ENCODE assay signal across 25 cellular contexts in the genomic region with DNA sequence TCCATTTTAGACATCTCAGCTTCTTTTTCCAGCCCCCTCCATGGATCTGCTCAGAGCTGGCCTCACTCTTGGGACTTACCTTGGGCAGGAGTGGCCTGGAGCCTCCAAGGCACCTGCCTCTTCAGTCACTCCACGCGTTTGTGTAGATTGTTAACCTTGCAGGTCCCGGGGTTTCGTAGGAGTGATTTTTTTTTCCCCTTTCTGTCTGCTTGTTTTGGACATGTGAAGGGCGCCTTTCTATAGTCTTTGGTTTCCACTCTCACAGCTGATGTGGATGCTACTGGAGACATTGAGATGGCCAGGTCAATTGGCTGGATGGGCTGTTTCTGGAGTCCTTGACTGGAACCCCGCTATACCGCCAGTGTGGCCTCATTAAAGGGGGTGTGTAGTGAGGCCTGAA. TPM values are rescaled to one million over a fixed set of nuclear protein-coding genes. Genes with fewer than 3 reads are reported as not detected.
DNase-seq lines count a peak whose midpoint lies in the region; ATAC-seq and TF ChIP-seq lines count a peak whose summit lies in the region.
"Had no signal": no experiment of that assay in that cellular context is flagged by ENCODE, and none has a peak within 500 bp of the region (broad histone marks: within the 10 kb centered on the region; RNA-seq: fewer than 3 reads in every experiment).

No MANE protein-coding gene starts in this region.

- no peak for ATAC-seq in activated CD8-positive, alpha-beta memory T cell treated with anti-CD3 and anti-CD28 coated beads, Interleukin-2, amount 10 ng/mL, durations not matched to agents 7 days and 5 days
- ATAC-seq in HG03175 (IDR thresholded peaks at IDR 0.05; ENCODE audit: unreplicated experiment), result no peak
- ATAC-seq in psoas muscle, result no peak
- ATAC-seq: activated T-cell treated with anti-CD3 and anti-CD28 coated beads, Interleukin-2, amount 50 U/mL, for 72 hours; stimulated activated naive CD8-positive, alpha-beta T cell treated with anti-CD3 and anti-CD28 coated beads, Interleukin-15, Interleukin-2, amounts not matched to agents 100 U/mL and 50 U/mL, for 24 hours had no signal

- H3K27me3 ChIP-seq in SJCRH30, result no peaks in the 10 kb centered on the region
- peaks cover 0 to 5% (median 0%) of the 10 kb centered on the region in 3 experiments for H3K27me3 ChIP-seq in neuronal stem cell (ENCODE audit: control insufficient read depth in 3 of 3, insufficient read depth in 3 of 3, low read depth in 1 of 3, low read length in 3 of 3)
- no peaks in the 10 kb centered on the region for H3K27me3 ChIP-seq in psoas muscle (ENCODE audit: insufficient read depth in 3 of 3, low read length in 2 of 3)
- H3K27me3 ChIP-seq: neutrophil, testis had no signal

- peaks cover 8% of the 10 kb centered on the region for H3K36me3 Mint-ChIP-seq in activated CD8-positive, alpha-beta memory T cell treated with anti-CD3 and anti-CD28 coated beads, Interleukin-2, amount 10 ng/mL, durations not matched to agents 7 days and 5 days
- H3K36me3 Mint-ChIP-seq in HFFc6 (ENCODE audit: low read depth), result no peaks in the 10 kb centered on the region; the same call in 1 of the 2 replicates

- intact Hi-C loops in psoas muscle (cut with DNase I), result no loop called here

- no peak overlapping the region for H3K14ac ChIP-seq in neuronal stem cell (ENCODE audit: low read length)

- no peak overlapping the region for H3K4me2 ChIP-seq in neuronal stem cell (ENCODE audit: insufficient read depth, low read length, poor library complexity, severe bottlenecking)

- no peak overlapping the region for H3K4ac ChIP-seq in neuronal stem cell (ENCODE audit: low read length)

- peaks cover 41% of the 10 kb centered on the region for H3K4me1 ChIP-seq in SJCRH30
- peaks cover 11 to 19% of the 10 kb centered on the region in 2 donors for H3K4me1 ChIP-seq in neuronal stem cell (ENCODE audit: control insufficient read depth in 2 of 2, insufficient read depth in 1 of 2, low read depth in 1 of 2, low read length in 2 of 2)
- H3K4me1 ChIP-seq in psoas muscle, result peaks cover 16% of the 10 kb centered on the region

- H2BK12ac ChIP-seq in neuronal stem cell (ENCODE audit: low read length), result no peak overlapping the region

- no peak overlapping the region for H2AK5ac ChIP-seq in neuronal stem cell (ENCODE audit: low read depth, low read length)

- H3K9me3 ChIP-seq in SJCRH30 (replicated peaks) (no peaks in the 10 kb centered on the region), neuronal stem cell (replicated peaks in 1 of 2; ENCODE audit: control insufficient read depth in 2 of 2, insufficient read depth in 1 of 2, low read depth in 1 of 2, low read length in 2 of 2) (no peaks in the 10 kb centered on the region), psoas muscle (no peaks in the 10 kb centered on the region)
- H3K9me3 ChIP-seq: neutrophil, prostate gland, testis had no signal

- no peak overlapping the region for H3K18ac ChIP-seq in neuronal stem cell (ENCODE audit: low read length)

- peaks cover 8% of the 10 kb centered on the region for H3K27me3 Mint-ChIP-seq in activated CD8-positive, alpha-beta memory T cell treated with anti-CD3 and anti-CD28 coated beads, Interleukin-2, amount 10 ng/mL, durations not matched to agents 7 days and 5 days
- H3K27me3 Mint-ChIP-seq in HFFc6 (ENCODE audit: insufficient read depth), result peaks cover 18% of the 10 kb centered on the region

- CTCF ChIA-PET in activated CD8-positive, alpha-beta memory T cell treated with anti-CD3 and anti-CD28 coated beads, Interleukin-2, amount 10 ng/mL, durations not matched to agents 7 days and 5 days (lab: Charles Lee), result interaction anchor here (0.7 kb wide), 1 partner anchor 20 kb away, joined by 3 read pairs; no protein-coding TSS in a partner anchor

- H4K91ac ChIP-seq in neuronal stem cell (ENCODE audit: low read depth, low read length, poor library complexity), result no peak overlapping the region

- H3K9ac ChIP-seq in neuronal stem cell (ENCODE audit: low read depth, low read length, poor library complexity), result no peak overlapping the region

- H3K36me3 ChIP-seq in SJCRH30, result peaks cover 5% of the 10 kb centered on the region
- H3K36me3 ChIP-seq in neuronal stem cell (replicated peaks in 1 of 2; ENCODE audit: control insufficient read depth in 2 of 2, insufficient read depth in 2 of 2, low read length in 2 of 2), result peaks cover 0 to 6% of the 10 kb centered on the region in 2 donors
- peaks cover 0 to 11% of the 10 kb centered on the region in 2 donors for H3K36me3 ChIP-seq in psoas muscle (ENCODE audit: insufficient read depth in 1 of 2, low read depth in 1 of 2)
- H3K36me3 ChIP-seq: prostate gland had no signal

- no peak for TF ChIP-seq CTCF in psoas muscle (IDR thresholded peaks at IDR 0.05)
- TF ChIP-seq CTCF in HFFc6 (IDR thresholded peaks at IDR 0.05), result no peak

- H3K4me3 Mint-ChIP-seq in activated CD8-positive, alpha-beta memory T cell treated with anti-CD3 and anti-CD28 coated beads, Interleukin-2, amount 10 ng/mL, durations not matched to agents 7 days and 5 days, result peak overlapping the region; percentile 28
- no peak overlapping the region for H3K4me3 Mint-ChIP-seq in HFFc6

- H2BK120ac ChIP-seq in neuronal stem cell (ENCODE audit: low read depth, low read length), result no peak overlapping the region

- no peak overlapping the region for H3K4me3 ChIP-seq in SJCRH30
- no peak overlapping the region for H3K4me3 ChIP-seq in neuronal stem cell (ENCODE audit: low read length in 2 of 2)
- H3K4me3 ChIP-seq in psoas muscle, result no peak overlapping the region
- H3K4me3 ChIP-seq: prostate gland, testis had no signal

- H4K8ac ChIP-seq in neuronal stem cell (ENCODE audit: low read depth, low read length), result no peak overlapping the region

- peak overlapping the region; percentile 27 for H2AFZ ChIP-seq in neuronal stem cell (ENCODE audit: low read length)

- H3K23ac ChIP-seq in neuronal stem cell (ENCODE audit: low read depth, low read length, poor library complexity), result no peak overlapping the region

- H3K27ac ChIP-seq in SJCRH30 (peak overlapping the region; percentile 70), epithelial cell of prostate (peak overlapping the region; percentile 46), neuronal stem cell (replicated peaks; ENCODE audit: low read length) (no peak overlapping the region), psoas muscle (no peak overlapping the region)
- H3K27ac ChIP-seq: neutrophil, prostate gland, testis had no signal

- no CpG with 5 or more reads among the region's 7 CpGs for WGBS in neuronal stem cell (ENCODE audit: extremely low coverage in 2 of 2, insufficient read length in 2 of 2, insufficient replicate concordance in 1 of 2), 2 donors
- WGBS in psoas muscle, 3 donors, result 84 to 90% (median 87%) methylated on average over 7 of the region's 7 CpGs

- H2BK15ac ChIP-seq in neuronal stem cell (ENCODE audit: low read length), result no peak overlapping the region

- H2BK5ac ChIP-seq in neuronal stem cell (ENCODE audit: low read length), result no peak overlapping the region

- peaks cover 21% of the 10 kb centered on the region for H3K4me1 Mint-ChIP-seq in activated CD8-positive, alpha-beta memory T cell treated with anti-CD3 and anti-CD28 coated beads, Interleukin-2, amount 10 ng/mL, durations not matched to agents 7 days and 5 days
- H3K4me1 Mint-ChIP-seq in HFFc6 (ENCODE audit: low read depth), result peaks cover 14% of the 10 kb centered on the region

- no peak overlapping the region for H3K27ac Mint-ChIP-seq in activated CD8-positive, alpha-beta memory T cell treated with anti-CD3 and anti-CD28 coated beads, Interleukin-2, amount 10 ng/mL, durations not matched to agents 7 days and 5 days
- H3K27ac Mint-ChIP-seq in HFFc6, result no peak overlapping the region
- H3K27ac Mint-ChIP-seq: activated T-cell treated with anti-CD3 and anti-CD28 coated beads, Interleukin-2, amount 50 U/mL, for 72 hours had no signal

- H3K79me1 ChIP-seq in neuronal stem cell (ENCODE audit: low read depth, low read length), result peaks cover 10% of the 10 kb centered on the region

- H3K9me3 Mint-ChIP-seq in activated CD8-positive, alpha-beta memory T cell treated with anti-CD3 and anti-CD28 coated beads, Interleukin-2, amount 10 ng/mL, durations not matched to agents 7 days and 5 days (ENCODE audit: low read depth), result no peaks in the 10 kb centered on the region
- H3K9me3 Mint-ChIP-seq in HFFc6, result no peaks in the 10 kb centered on the region
- H3K9me3 Mint-ChIP-seq: activated T-cell treated with anti-CD3 and anti-CD28 coated beads, Interleukin-2, amount 50 U/mL, for 72 hours had no signal

- no peak for DNase-seq in activated CD8-positive, alpha-beta memory T cell treated with anti-CD3 and anti-CD28 coated beads, Interleukin-2, amount 10 ng/mL, durations not matched to agents 7 days and 5 days
- no peak for DNase-seq in activated CD8-positive, alpha-beta memory T cell treated with anti-CD3 and anti-CD28 coated beads, Interleukin-2, amount 50 U/mL, for 4 hours
- DNase-seq in SJCRH30, result peak in 1 of 2 experiments; percentile 30
- DNase-seq in epithelial cell of prostate (ENCODE audit: low read depth, low spot score), result no peak
- no peak for DNase-seq in neuronal stem cell (ENCODE audit: low spot score)
- no peak for DNase-seq in psoas muscle
- no peak for DNase-seq in HFFc6
- DNase-seq: activated CD4-positive, CD25-positive, alpha-beta regulatory T cell treated with anti-CD3 and anti-CD28 coated beads, Interleukin-2, amount 50 U/mL, for 72 hours; activated naive CD4-positive, alpha-beta T cell treated with anti-CD3 and anti-CD28 coated beads, Interleukin-2, amount 50 U/mL, for 16 hours; activated T-cell treated with anti-CD3 and anti-CD28 coated beads, Interleukin-2, amount 50 U/mL, for 72 hours; anterior cingulate cortex; COR-L47; DMS53; effector CD8-positive, alpha-beta T cell; erythroblast; glutamatergic neuron; NCI-H1105 treated with DMSO at 0.1 percent for 48 hours; NCI-H2029; NCI-H2227 treated with DMSO at 0.1 percent for 48 hours; NCI-H69; stimulated activated naive CD8-positive, alpha-beta T cell treated with anti-CD3 and anti-CD28 coated beads, Interleukin-15, Interleukin-2, amounts not matched to agents 100 U/mL and 50 U/mL, for 24 hours; testis had no signal

RNA-seq across cellular contexts. Expression of gene SDHB, which starts 2.0 kb away (rescaled TPM):
- total RNA-seq in activated CD8-positive, alpha-beta memory T cell treated with anti-CD3 and anti-CD28 coated beads, Interleukin-2, amount 10 ng/mL, durations not matched to agents 7 days and 5 days, result 100 to 1,000 TPM; 108 TPM
- 243 and 247 TPM in 2 replicates for total RNA-seq in SJCRH30 (2014; rRNA removed; shearing (Covaris generic))
- polyA plus RNA-seq in neuronal stem cell (2013, experiment 1 of 2), result 64.9 TPM
- polyA plus RNA-seq in neuronal stem cell (2013, experiment 2 of 2), result 62.5 TPM
- 100 to 1,000 TPM; 190 to 319 (median 208) TPM for total RNA-seq in psoas muscle
- polyA plus RNA-seq in psoas muscle, result 100 to 1,000 TPM; 266 to 452 (median 280) TPM
- 100 to 1,000 TPM; 112 to 128 (median 116) TPM for total RNA-seq in HFFc6 (2021; fragmentation: NEBNext Ultra II Directional; extraction: Animal tissue kit (Norgen Biotek cat#: 25700))

RNA-seq across cellular contexts. Expression of gene ATP13A2, which starts 44.1 kb away (rescaled TPM):
- 10 to 100 TPM; 49.2 to 52.9 TPM for total RNA-seq in activated CD8-positive, alpha-beta memory T cell treated with anti-CD3 and anti-CD28 coated beads, Interleukin-2, amount 10 ng/mL, durations not matched to agents 7 days and 5 days
- total RNA-seq in SJCRH30 (2014; rRNA removed; shearing (Covaris generic)), result 77.9 and 83.3 TPM in 2 replicates
- 32.6 TPM for polyA plus RNA-seq in neuronal stem cell (2013, experiment 1 of 2)
- 31.1 TPM for polyA plus RNA-seq in neuronal stem cell (2013, experiment 2 of 2)
- total RNA-seq in psoas muscle, result 10 to 100 TPM; 13.9 to 30.6 (median 22.6) TPM
- polyA plus RNA-seq in psoas muscle, result 10 to 100 TPM; 17.3 to 22.6 (median 19.4) TPM
- total RNA-seq in HFFc6 (2021; fragmentation: NEBNext Ultra II Directional; extraction: Animal tissue kit (Norgen Biotek cat#: 25700)), result 10 to 100 TPM; 26.8 to 33.6 (median 29.4) TPM

Comparison
In these comparisons a context has a peak if more than half of its experiments do, and no peak if none do; other contexts are left out.
1. H3K27ac ChIP-seq: peak in SJCRH30 (single experiment) and epithelial cell of prostate (single experiment); none in neuronal stem cell (single experiment) and psoas muscle (single experiment).